ENCODE assay signal across 2 cellular contexts in genomic region chr9:113155911-113156559, GRCh38.
TF ChIP-seq lines count a peak whose summit lies in the region.

No MANE protein-coding gene starts in this region.

TF ChIP-seq in GM23338, 12 proteins besides CTCF, POLR2A, EP300 and RAD21 (continued from another document):
- TF ChIP-seq REST (IDR thresholded peaks at IDR 0.05; ENCODE audit: unreplicated experiment) (no peak), CREB1 (CRISPR knock-in tag; IDR thresholded peaks at IDR 0.05; ENCODE audit: low read depth) (no peak), ZNF462 (CRISPR knock-in tag; IDR thresholded peaks at IDR 0.05) (no peak)
TF ChIP-seq in GM23338: peak in this region for 0.

TF ChIP-seq in SK-N-SH, 30 proteins besides CTCF, POLR2A, EP300 and RAD21 (continued from another document):
- TF ChIP-seq JUND (IDR thresholded peaks at IDR 0.05): no peak
